ENCODE assay signal across 9 cellular contexts in genomic region chr4:2284934-2285664, GRCh38. TPM values are rescaled to one million over a fixed set of nuclear protein-coding genes. Genes with fewer than 3 reads are reported as not detected.
DNase-seq lines count a peak whose midpoint lies in the region; ATAC-seq and TF ChIP-seq lines count a peak whose summit lies in the region.
"Had no signal": no experiment of that assay in that cellular context is flagged by ENCODE, and none has a peak within 500 bp of the region (broad histone marks: within the 10 kb centered on the region; RNA-seq: fewer than 3 reads in every experiment).

No MANE protein-coding gene starts in this region.

- H3K4me3 ChIP-seq in CD8-positive, alpha-beta memory T cell (ENCODE audit: low read length) = no peak overlapping the region
- H3K4me3 ChIP-seq: SK-N-MC had no signal

- H3K9me3 ChIP-seq in CD8-positive, alpha-beta memory T cell (ENCODE audit: low read length) = no peaks in the 10 kb centered on the region
- no peaks in the 10 kb centered on the region for H3K9me3 ChIP-seq in KOPT-K1 (ENCODE audit: insufficient read depth, low read length, poor library complexity, severe bottlenecking)

- POLR2A ChIA-PET in CD8-positive, alpha-beta memory T cell (lab: Charles Lee) = interaction anchor here (0.6 kb wide), 1 partner anchor 44 kb away, joined by 3 read pairs; no protein-coding TSS in a partner anchor

- no peaks in the 10 kb centered on the region for H3K9me3 Mint-ChIP-seq in CD8-positive, alpha-beta memory T cell
- H3K9me3 Mint-ChIP-seq in chondrocyte (ENCODE audit: low read depth) = no peaks in the 10 kb centered on the region
- H3K9me3 Mint-ChIP-seq in natural killer cell treated with Interleukin-12 subunit alpha and Interleukin-12 subunit beta and Interleukin-15 and Interleukin-18, amount 100 ng/mL, for 72 hours = no peaks in the 10 kb centered on the region

- peaks cover 60% of the 10 kb centered on the region for H3K4me1 ChIP-seq in CD8-positive, alpha-beta memory T cell (ENCODE audit: insufficient read depth, low read length)

- H3K4me1 Mint-ChIP-seq in CD8-positive, alpha-beta memory T cell = peaks cover 36 to 67% (median 40%) of the 10 kb centered on the region in 3 donors
- H3K4me1 Mint-ChIP-seq in chondrocyte (ENCODE audit: low read depth) = peaks cover 5% of the 10 kb centered on the region
- peaks cover 34 to 38% of the 10 kb centered on the region in 2 donors for H3K4me1 Mint-ChIP-seq in natural killer cell treated with Interleukin-12 subunit alpha and Interleukin-12 subunit beta and Interleukin-15 and Interleukin-18, amount 100 ng/mL, for 72 hours (ENCODE audit: low read depth in 2 of 2)

- H3K4me3 Mint-ChIP-seq in CD8-positive, alpha-beta memory T cell = peak overlapping the region in 1 of 7 donors; percentile 27
- H3K4me3 Mint-ChIP-seq in chondrocyte (ENCODE audit: unreplicated experiment) = no peak overlapping the region
- no peak overlapping the region for H3K4me3 Mint-ChIP-seq in natural killer cell treated with Interleukin-12 subunit alpha and Interleukin-12 subunit beta and Interleukin-15 and Interleukin-18, amount 100 ng/mL, for 72 hours

- H3K36me3 Mint-ChIP-seq in CD8-positive, alpha-beta memory T cell = peaks cover 0 to 3% (median 0%) of the 10 kb centered on the region in 3 donors
- H3K36me3 Mint-ChIP-seq in chondrocyte (ENCODE audit: low read depth) = no peaks in the 10 kb centered on the region
- no peaks in the 10 kb centered on the region for H3K36me3 Mint-ChIP-seq in natural killer cell treated with Interleukin-12 subunit alpha and Interleukin-12 subunit beta and Interleukin-15 and Interleukin-18, amount 100 ng/mL, for 72 hours

- H3K27me3 ChIP-seq in CD8-positive, alpha-beta memory T cell (ENCODE audit: insufficient read depth, low read length, poor library complexity, severe bottlenecking) = no peaks in the 10 kb centered on the region

- peak in 1 of 5 donors; percentile 55 for DNase-seq in CD8-positive, alpha-beta memory T cell
- DNase-seq in chondrocyte (ENCODE audit: low spot score) (no peak), SW 1271 (lab: John Stamatoyannopoulos, UW) (no peak), SHP77 treated with DMSO at 0.1 percent for 48 hours (lab: John Stamatoyannopoulos, UW) (no peak)
- DNase-seq in natural killer cell treated with Interleukin-12 subunit alpha and Interleukin-12 subunit beta and Interleukin-15 and Interleukin-18, amount 100 ng/mL, for 72 hours (ENCODE audit: low spot score) = peak; percentile 56
- DNase-seq: effector CD4-positive, alpha-beta T cell had no signal

- no peak for TF ChIP-seq CTCF in chondrocyte (IDR thresholded peaks at IDR 0.05)

- ATAC-seq in natural killer cell treated with Interleukin-12 subunit alpha and Interleukin-12 subunit beta and Interleukin-15 and Interleukin-18, amount 100 ng/mL, for 72 hours = no peak
- no peak for ATAC-seq in HG03378 (IDR thresholded peaks at IDR 0.05; ENCODE audit: unreplicated experiment)

- CTCF ChIA-PET in CD8-positive, alpha-beta memory T cell (lab: Charles Lee) = no interaction called here

- peak overlapping the region in 6 of 8 donors; percentile 76 to 100 (median 88) for H3K27ac Mint-ChIP-seq in CD8-positive, alpha-beta memory T cell
- H3K27ac Mint-ChIP-seq in chondrocyte (ENCODE audit: unreplicated experiment) = peak overlapping the region; percentile 32
- H3K27ac Mint-ChIP-seq in natural killer cell treated with Interleukin-12 subunit alpha and Interleukin-12 subunit beta and Interleukin-15 and Interleukin-18, amount 100 ng/mL, for 72 hours = no peak overlapping the region

- no peaks in the 10 kb centered on the region for H3K27me3 Mint-ChIP-seq in CD8-positive, alpha-beta memory T cell
- H3K27me3 Mint-ChIP-seq in chondrocyte (ENCODE audit: low read depth) = no peaks in the 10 kb centered on the region
- no peaks in the 10 kb centered on the region for H3K27me3 Mint-ChIP-seq in natural killer cell treated with Interleukin-12 subunit alpha and Interleukin-12 subunit beta and Interleukin-15 and Interleukin-18, amount 100 ng/mL, for 72 hours

- H3K27ac ChIP-seq in CD8-positive, alpha-beta memory T cell (ENCODE audit: low read depth, low read length) = no peak overlapping the region
- H3K27ac ChIP-seq in KOPT-K1 (ENCODE audit: low read depth, low read length, poor library complexity, severe bottlenecking) = peak overlapping the region; percentile 50
- H3K27ac ChIP-seq: SK-N-MC had no signal

- H3K36me3 ChIP-seq in CD8-positive, alpha-beta memory T cell (ENCODE audit: insufficient read depth, low read length) = no peaks in the 10 kb centered on the region
- H3K36me3 ChIP-seq in KOPT-K1 (ENCODE audit: insufficient read depth, low read length) = no peaks in the 10 kb centered on the region

RNA-seq across cellular contexts. Expression of gene MXD4, which starts 23.2 kb away (rescaled TPM):
- total RNA-seq in CD8-positive, alpha-beta memory T cell = 10 to 100 TPM; 10.2 to 12.2 TPM
- 47.2 TPM for polyA plus RNA-seq in CD8-positive, alpha-beta memory T cell
- 80.3 to 114 TPM (median 82.7 TPM) in 3 replicates for total RNA-seq in chondrocyte
- 10 to 100 TPM; 13.9 to 14.5 TPM for total RNA-seq in natural killer cell treated with Interleukin-12 subunit alpha and Interleukin-12 subunit beta and Interleukin-15 and Interleukin-18, amount 100 ng/mL, for 72 hours

RNA-seq across cellular contexts. Expression of gene HAUS3, which starts 43.2 kb away (rescaled TPM):
- 10 to 100 TPM; 23.8 to 23.9 TPM for total RNA-seq in CD8-positive, alpha-beta memory T cell
- polyA plus RNA-seq in CD8-positive, alpha-beta memory T cell = 26.6 TPM
- total RNA-seq in chondrocyte = 8.6 to 12.5 TPM (median 10.0 TPM) in 3 replicates
- total RNA-seq in natural killer cell treated with Interleukin-12 subunit alpha and Interleukin-12 subunit beta and Interleukin-15 and Interleukin-18, amount 100 ng/mL, for 72 hours = 10 to 100 TPM; 17.6 to 30.0 TPM

RNA-seq across cellular contexts. Expression of gene POLN, which starts 43.2 kb away (rescaled TPM):
- total RNA-seq in CD8-positive, alpha-beta memory T cell = 1 to 10 TPM; 1.5 to 1.6 TPM
- polyA plus RNA-seq in CD8-positive, alpha-beta memory T cell = 0.55 TPM
- total RNA-seq in chondrocyte = 3.8 to 9.1 TPM (median 5.5 TPM) in 3 replicates
- total RNA-seq in natural killer cell treated with Interleukin-12 subunit alpha and Interleukin-12 subunit beta and Interleukin-15 and Interleukin-18, amount 100 ng/mL, for 72 hours = 1 to 10 TPM; 3.8 to 6.1 TPM

Comparison
In these comparisons a context has a peak if more than half of its experiments do, and no peak if none do; other contexts are left out.
1. H3K27ac Mint-ChIP-seq: peak in CD8-positive, alpha-beta memory T cell (6 of 8) and chondrocyte (single experiment); none in natural killer cell treated with Interleukin-12 subunit alpha and Interleukin-12 subunit beta and Interleukin-15 and Interleukin-18, amount 100 ng/mL, for 72 hours (0 of 2).